ENCODE assay signal across 21 cellular contexts in genomic region chr11:115237578-115237977, GRCh38.
"Had no signal": no experiment of that assay in that cellular context is flagged by ENCODE, and none has a peak within 500 bp of the region (broad histone marks: within the 10 kb centered on the region; RNA-seq: fewer than 3 reads in every experiment).

No MANE protein-coding gene starts in this region.

- DNase-seq: Karpas-422, KG1, MG63, NCI-H1092, NCI-H1105 treated with DMSO at 0.1 percent for 48 hours, NCI-H1417 treated with DMSO at 0.1 percent for 48 hours, NCI-H146, NCI-H1694 treated with DMSO at 0.1 percent for 48 hours, NCI-H2029, NCI-H2081 treated with DMSO at 0.1 percent for 48 hours, NCI-H2171, NCI-H345, NCI-H524, NCI-H526 treated with DMSO at 0.1 percent for 48 hours, NCI-H748 treated with DMSO at 0.1 percent for 48 hours, PC-3, SHP77, SK-N-SH, SW 1271 had no signal

- H3K36me3 ChIP-seq: MG63 had no signal

- H3K9ac ChIP-seq: SK-N-SH had no signal

- H3K9me3 ChIP-seq: MG63, SK-N-SH had no signal

- H3K27me3 ChIP-seq: MG63 had no signal

- H3K27ac ChIP-seq: RWPE1 had no signal

- ATAC-seq: Panc1, PC-3 had no signal

- H3K4me3 ChIP-seq: MG63 had no signal

- H3K4me2 ChIP-seq: SK-N-SH had no signal
